1 cellular context compared by ENCODE assay signal in genomic region chr11:47847892-47848635, GRCh38.
A peak's percentile ranks its signal among the peaks of the same experiment; 100 is the strongest.
TF ChIP-seq lines count a peak whose summit lies in the region.

NUP160 (minus strand) TSS chr11:47848350; CDS start chr11:47848318, 32 bp downstream.

TF ChIP-seq in K562, 482 proteins besides CTCF, POLR2A, EP300 and RAD21 (continued from another document and continues in another):
- TF ChIP-seq NKRF (IDR thresholded peaks at IDR 0.05; ENCODE audit: borderline replicate concordance) (peak; percentile 82; the same call in 1 of the 2 replicates), ESRRA (IDR thresholded peaks at IDR 0.05; ENCODE audit: borderline replicate concordance, low read depth) (no peak), CBFA2T2 (conservative IDR thresholded peaks at IDR 0.05) (no peak), MLLT1 (IDR thresholded peaks at IDR 0.05) (0 out of 4 replicates have a peak, but pooled peaks have one; percentile 23 to 69), AFF4 (CRISPR knock-in tag; IDR thresholded peaks at IDR 0.05) (peak; percentile 90), BRF1 (IDR thresholded peaks at IDR 0.05; ENCODE audit: borderline replicate concordance, extremely low read depth, insufficient read length) (no peak), ZNF644 (tag; IDR thresholded peaks at IDR 0.05; ENCODE audit: low read depth) (no peak), CREB1 (IDR thresholded peaks at IDR 0.05) (peak; percentile 87), CREB1 (CRISPR knock-in tag; IDR thresholded peaks at IDR 0.05) (peak; percentile 92), POLR2B (IDR thresholded peaks at IDR 0.05; ENCODE audit: low read depth, partially characterized antibody) (peak; percentile 91), ZBTB12 (CRISPR knock-in tag; IDR thresholded peaks at IDR 0.05) (peak; percentile 84), FUS (optimal IDR thresholded peaks at IDR 0.05; ENCODE audit: low read depth, low read length) (no peak), ZNF133 (CRISPR knock-in tag; IDR thresholded peaks at IDR 0.05) (no peak), CBFA2T3 (IDR thresholded peaks at IDR 0.05) (no peak), SRF (CRISPR knock-in tag; IDR thresholded peaks at IDR 0.05) (0 out of 4 replicates have a peak, but pooled peaks of 1 of the 2 experiments have one; percentile 10), SMAD2 (IDR thresholded peaks at IDR 0.05; ENCODE audit: low read depth, low read length) (no peak), HMG20A (CRISPR knock-in tag; conservative IDR thresholded peaks at IDR 0.05) (no peak), MTA1 (IDR thresholded peaks at IDR 0.05; ENCODE audit: borderline replicate concordance) (peak; percentile 62; the same call in 1 of the 2 replicates), ZNF696 (CRISPR knock-in tag; conservative IDR thresholded peaks at IDR 0.05) (no peak), NR4A1 (CRISPR knock-in tag; IDR thresholded peaks at IDR 0.05) (0 out of 2 replicates have a peak, but pooled peaks have one; percentile 71), NR4A1 (tag; IDR thresholded peaks at IDR 0.05) (no peak; the same call in 1 of the 2 replicates), MEF2A (IDR thresholded peaks at IDR 0.05; ENCODE audit: control insufficient read depth, low read depth, low read length) (no peak), ARID3B (CRISPR knock-in tag; IDR thresholded peaks at IDR 0.05; ENCODE audit: borderline replicate concordance) (no peak), ZFP36 (IDR thresholded peaks at IDR 0.05; ENCODE audit: low read depth, low read length, partially characterized antibody) (no peak), KLF1 (tag; IDR thresholded peaks at IDR 0.05) (no peak; the same call in 1 of the 2 replicates), BCL6 (CRISPR knock-in tag; IDR thresholded peaks at IDR 0.05) (no peak), CREB3L1 (IDR thresholded peaks at IDR 0.05; ENCODE audit: borderline replicate concordance, low read depth) (peak; percentile 47; the same call in 1 of the 2 replicates), NBN (IDR thresholded peaks at IDR 0.05; ENCODE audit: low read depth) (0 out of 2 replicates have a peak, but pooled peaks have one; percentile 39), COPS2 (conservative IDR thresholded peaks at IDR 0.05) (no peak), POU5F1 (IDR thresholded peaks at IDR 0.05; ENCODE audit: borderline replicate concordance, low read depth, low read length, partially characterized antibody) (no peak), ZNF224 (CRISPR knock-in tag; IDR thresholded peaks at IDR 0.05) (no peak), L3MBTL2 (IDR thresholded peaks at IDR 0.05) (peak; percentile 72), ZNF655 (CRISPR knock-in tag; IDR thresholded peaks at IDR 0.05) (no peak)
- TF ChIP-seq, protein P1, sequence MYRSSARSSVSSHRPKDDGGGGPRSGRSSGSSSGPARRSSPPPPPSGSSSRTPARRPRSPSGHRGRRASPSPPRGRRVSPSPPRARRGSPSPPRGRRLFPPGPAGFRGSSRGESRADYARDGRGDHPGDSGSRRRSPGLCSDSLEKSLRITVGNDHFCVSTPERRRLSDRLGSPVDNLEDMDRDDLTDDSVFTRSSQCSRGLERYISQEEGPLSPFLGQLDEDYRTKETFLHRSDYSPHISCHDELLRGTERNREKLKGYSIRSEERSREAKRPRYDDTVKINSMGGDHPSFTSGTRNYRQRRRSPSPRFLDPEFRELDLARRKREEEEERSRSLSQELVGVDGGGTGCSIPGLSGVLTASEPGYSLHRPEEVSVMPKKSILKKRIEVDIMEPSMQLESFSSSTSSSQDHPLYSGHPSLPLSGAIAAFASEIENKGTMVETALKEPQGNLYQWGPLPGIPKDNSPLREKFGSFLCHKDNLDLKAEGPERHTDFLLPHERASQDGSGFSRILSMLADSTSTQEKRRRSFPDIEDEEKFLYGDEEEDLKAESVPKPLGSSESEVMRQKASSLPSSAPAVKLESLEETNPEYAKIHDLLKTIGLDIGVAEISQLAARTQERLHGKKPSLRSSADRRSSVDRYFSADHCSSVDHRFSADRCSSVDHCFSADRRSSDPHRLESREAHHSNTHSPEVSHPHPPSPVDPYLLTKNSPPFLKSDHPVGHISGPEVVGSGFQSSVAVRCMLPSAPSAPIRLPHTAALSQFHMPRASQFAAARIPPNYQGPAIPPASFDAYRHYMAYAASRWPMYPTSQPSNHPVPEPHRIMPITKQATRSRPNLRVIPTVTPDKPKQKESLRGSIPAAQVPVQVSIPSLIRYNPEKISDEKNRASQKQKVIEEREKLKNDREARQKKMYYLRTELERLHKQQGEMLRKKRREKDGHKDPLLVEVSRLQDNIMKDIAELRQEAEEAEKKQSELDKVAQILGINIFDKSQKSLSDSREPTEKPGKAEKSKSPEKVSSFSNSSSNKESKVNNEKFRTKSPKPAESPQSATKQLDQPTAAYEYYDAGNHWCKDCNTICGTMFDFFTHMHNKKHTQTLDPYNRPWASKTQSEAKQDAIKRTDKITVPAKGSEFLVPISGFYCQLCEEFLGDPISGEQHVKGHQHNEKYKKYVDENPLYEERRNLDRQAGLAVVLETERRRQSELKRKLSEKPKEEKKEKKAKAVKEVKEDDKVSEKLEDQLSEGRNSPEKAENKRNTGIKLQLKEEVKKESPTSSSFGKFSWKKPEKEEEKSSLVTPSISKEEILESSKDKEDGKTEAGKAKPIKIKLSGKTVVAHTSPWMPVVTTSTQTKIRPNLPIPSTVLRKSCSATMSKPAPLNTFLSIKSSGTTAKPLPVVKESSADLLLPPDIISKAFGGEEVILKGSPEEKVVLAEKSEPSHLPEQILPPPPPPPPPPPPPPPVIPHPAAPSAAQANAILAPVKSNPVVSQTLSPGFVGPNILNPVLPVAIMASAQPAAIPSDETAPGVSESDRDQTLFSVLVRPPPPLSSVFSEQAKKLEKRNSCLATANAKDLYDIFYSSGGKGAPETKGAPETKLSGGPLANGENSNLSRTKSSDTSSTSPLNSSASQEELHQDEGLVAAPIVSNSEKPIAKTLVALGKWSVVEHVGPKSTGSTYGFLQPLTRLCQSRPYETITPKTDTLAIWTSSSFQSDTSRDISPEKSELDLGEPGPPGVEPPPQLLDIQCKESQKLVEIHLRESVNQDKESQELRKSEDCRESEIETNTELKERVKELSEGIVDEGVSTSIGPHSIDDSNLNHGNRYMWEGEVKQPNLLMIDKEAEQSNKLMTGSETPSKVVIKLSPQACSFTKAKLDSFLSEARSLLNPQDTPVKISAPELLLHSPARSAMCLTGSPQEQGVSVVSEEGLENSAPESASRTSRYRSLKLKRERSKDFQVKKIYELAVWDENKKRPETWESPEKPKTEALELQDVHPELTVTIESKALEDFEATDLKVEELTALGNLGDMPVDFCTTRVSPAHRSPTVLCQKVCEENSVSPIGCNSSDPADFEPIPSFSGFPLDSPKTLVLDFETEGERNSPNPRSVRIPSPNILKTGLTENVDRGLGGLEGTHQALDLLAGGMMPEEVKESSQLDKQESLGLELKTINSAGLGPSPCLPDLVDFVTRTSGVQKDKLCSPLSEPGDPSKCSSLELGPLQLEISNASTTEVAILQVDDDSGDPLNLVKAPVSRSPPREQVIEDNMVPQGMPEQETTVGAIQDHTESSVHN (IDR thresholded peaks at IDR 0.05; ENCODE audit: borderline replicate concordance in 1 of 2, low read depth in 1 of 2), result no peak
- TF ChIP-seq, protein P2, sequence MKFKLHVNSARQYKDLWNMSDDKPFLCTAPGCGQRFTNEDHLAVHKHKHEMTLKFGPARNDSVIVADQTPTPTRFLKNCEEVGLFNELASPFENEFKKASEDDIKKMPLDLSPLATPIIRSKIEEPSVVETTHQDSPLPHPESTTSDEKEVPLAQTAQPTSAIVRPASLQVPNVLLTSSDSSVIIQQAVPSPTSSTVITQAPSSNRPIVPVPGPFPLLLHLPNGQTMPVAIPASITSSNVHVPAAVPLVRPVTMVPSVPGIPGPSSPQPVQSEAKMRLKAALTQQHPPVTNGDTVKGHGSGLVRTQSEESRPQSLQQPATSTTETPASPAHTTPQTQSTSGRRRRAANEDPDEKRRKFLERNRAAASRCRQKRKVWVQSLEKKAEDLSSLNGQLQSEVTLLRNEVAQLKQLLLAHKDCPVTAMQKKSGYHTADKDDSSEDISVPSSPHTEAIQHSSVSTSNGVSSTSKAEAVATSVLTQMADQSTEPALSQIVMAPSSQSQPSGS (CRISPR knock-in tag; IDR thresholded peaks at IDR 0.05), result no peak
